ENCODE assay signal across 16 cellular contexts in the genomic region with DNA sequence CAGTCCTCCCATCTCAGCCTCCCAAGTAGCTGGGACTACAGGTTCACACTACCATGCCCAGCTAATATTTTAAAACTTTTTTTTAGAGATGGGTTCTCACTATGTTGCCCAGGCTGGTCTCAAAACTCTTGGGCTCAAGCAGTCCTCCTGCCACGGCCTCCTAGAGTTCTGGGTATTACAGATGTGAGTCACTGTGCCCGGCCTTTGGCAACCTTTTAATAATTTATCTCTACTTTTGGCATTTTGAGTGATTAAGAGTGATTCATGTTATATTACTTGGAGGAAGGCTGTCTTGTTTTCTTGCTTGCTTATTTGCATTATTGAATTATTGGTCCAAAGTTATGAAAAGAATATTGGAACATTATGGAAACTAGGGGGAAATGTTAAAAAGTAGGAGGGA. TPM values are rescaled to one million over a fixed set of nuclear protein-coding genes. Genes with fewer than 3 reads are reported as not detected.
DNase-seq lines count a peak whose midpoint lies in the region; ATAC-seq, FAIRE-seq and TF ChIP-seq lines count a peak whose summit lies in the region.
"Had no signal": no experiment of that assay in that cellular context is flagged by ENCODE, and none has a peak within 500 bp of the region (broad histone marks: within the 10 kb centered on the region; RNA-seq: fewer than 3 reads in every experiment).

No MANE protein-coding gene starts in this region.

- H3K36me3 ChIP-seq in K562 (ENCODE audit: control insufficient read depth, insufficient read depth, low read length) (no peaks in the 10 kb centered on the region), Peyer's patch (no peaks in the 10 kb centered on the region)
- H3K36me3 ChIP-seq: BE2C had no signal

- in situ Hi-C loops in K562 (cut with MboI): no loop called here

- BruUV-seq in Calu3 (replicated peaks; lab: Mats Ljungman, UMichigan) (no TSS peak), K562 (replicated peaks; lab: Mats Ljungman, UMichigan) (no TSS peak)

- TF ChIP-seq CTCF in Calu3 (IDR thresholded peaks at IDR 0.05; ENCODE audit: unreplicated experiment) (no peak), K562 (IDR thresholded peaks at IDR 0.05 in 2 of 3, conservative IDR thresholded peaks at IDR 0.05 in 1 of 3; ENCODE audit: insufficient read depth in 2 of 3, low read depth in 1 of 3, low read length in 3 of 3) (no peak), nephron progenitor cell (IDR thresholded peaks at IDR 0.05) (no peak), Peyer's patch (IDR thresholded peaks at IDR 0.05) (no peak)

- H2AFZ ChIP-seq in K562 (ENCODE audit: low read depth, low read length): no peak overlapping the region

- CTCF ChIA-PET in Calu3 (lab: Charles Lee): no interaction called here
- CTCF ChIA-PET in K562 (lab: Yijun Ruan, JAX; ENCODE audit: low intra/inter-chr PET ratio): no interaction called here

- no peak overlapping the region for H3K27ac Mint-ChIP-seq in Calu3 (ENCODE audit: unreplicated experiment)
- H3K27ac Mint-ChIP-seq in nephron progenitor cell: peak overlapping the region; percentile 7
- H3K27ac Mint-ChIP-seq: activated CD8-positive, alpha-beta memory T cell treated with anti-CD3 and anti-CD28 coated beads, Interleukin-2, amount 10 ng/mL, durations not matched to agents 7 days and 5 days; activated naive CD4-positive, alpha-beta T cell treated with anti-CD3 and anti-CD28 coated beads for 36 hours had no signal

- H3K27ac ChIP-seq in K562 (ENCODE audit: extremely low read depth, low read depth, low read length) (no peak overlapping the region), Peyer's patch (no peak overlapping the region)

- FAIRE-seq in K562 (lab: Jason Lieb, UNC) (no peak), frontal cortex (lab: Jason Lieb, UNC) (no peak)

- H3K9me3 ChIP-seq in K562 (replicated peaks; ENCODE audit: control insufficient read depth, insufficient read depth, low read depth, low read length) (no peaks in the 10 kb centered on the region), Peyer's patch (no peaks in the 10 kb centered on the region)
- H3K9me3 ChIP-seq: BE2C had no signal

- no peak overlapping the region for H3K4me2 ChIP-seq in K562 (ENCODE audit: insufficient read depth, low read length)

- WGBS in K562 (ENCODE audit: insufficient coverage, low coverage, missing lambda C conversion rate): 71% methylated on average over 1 of the region's 2 CpGs

- intact Hi-C loops in Calu3 (cut with micrococcal nuclease; ENCODE audit: unreplicated experiment): no loop called here
- intact Hi-C loops in K562 (cut with micrococcal nuclease): no loop called here

- ATAC-seq in K562 (no peak), GM19328 (IDR thresholded peaks at IDR 0.05; ENCODE audit: unreplicated experiment) (no peak)
- ATAC-seq: activated CD8-positive, alpha-beta memory T cell treated with anti-CD3 and anti-CD28 coated beads, Interleukin-2, amount 10 ng/mL, durations not matched to agents 7 days and 5 days had no signal

- peaks cover 70% of the 10 kb centered on the region for H3K79me2 ChIP-seq in K562 (ENCODE audit: control insufficient read depth, insufficient read depth, low read length)

- H4K20me1 ChIP-seq in K562 (replicated peaks; ENCODE audit: control insufficient read depth, insufficient read depth, low read length): no peaks in the 10 kb centered on the region

- H3K4me3 Mint-ChIP-seq in Calu3 (ENCODE audit: low read depth, unreplicated experiment) (no peak overlapping the region), nephron progenitor cell (no peak overlapping the region)
- H3K4me3 Mint-ChIP-seq: activated CD8-positive, alpha-beta memory T cell treated with anti-CD3 and anti-CD28 coated beads, Interleukin-2, amount 10 ng/mL, durations not matched to agents 7 days and 5 days; activated naive CD4-positive, alpha-beta T cell treated with anti-CD3 and anti-CD28 coated beads for 36 hours; naive B cell had no signal

- no peak overlapping the region for H3K4me3 ChIP-seq in K562
- no peak overlapping the region for H3K4me3 ChIP-seq in Peyer's patch

- H3K9me3 Mint-ChIP-seq in Calu3 (ENCODE audit: low read depth, unreplicated experiment) (no peaks in the 10 kb centered on the region), nephron progenitor cell (peaks cover 9% of the 10 kb centered on the region)
- H3K9me3 Mint-ChIP-seq: activated naive CD4-positive, alpha-beta T cell treated with anti-CD3 and anti-CD28 coated beads for 36 hours had no signal

- no peaks in the 10 kb centered on the region for H3K9me1 ChIP-seq in K562 (ENCODE audit: control insufficient read depth, insufficient read depth, low read length)

- no peaks in the 10 kb centered on the region for H3K36me3 Mint-ChIP-seq in Calu3 (ENCODE audit: insufficient read depth, unreplicated experiment)
- H3K36me3 Mint-ChIP-seq in nephron progenitor cell (ENCODE audit: low read depth): peaks cover 5% of the 10 kb centered on the region
- H3K36me3 Mint-ChIP-seq: naive B cell had no signal

- no peak overlapping the region for H3K9ac ChIP-seq in K562 (ENCODE audit: insufficient read depth in 1 of 2, low read depth in 2 of 2, low read length in 2 of 2)

- no peak for TF ChIP-seq EP300 in K562 (IDR thresholded peaks at IDR 0.05; ENCODE audit: low read length)

- DNase-seq in Calu3 (peak; percentile 10), M059J (ENCODE audit: low read depth) (peak; percentile 64), K562 (ENCODE audit: extremely low read depth in 1 of 4, low spot score in 3 of 4) (no peak), nephron progenitor cell (no peak), frontal cortex (ENCODE audit: low spot score in 2 of 2) (no peak), Peyer's patch (no peak)
- DNase-seq: activated CD8-positive, alpha-beta memory T cell treated with anti-CD3 and anti-CD28 coated beads, Interleukin-2, amount 10 ng/mL, durations not matched to agents 7 days and 5 days; activated naive CD4-positive, alpha-beta T cell treated with anti-CD3 and anti-CD28 coated beads for 36 hours; BE2C; DMS53; effector CD8-positive, alpha-beta T cell; naive B cell; NCI-H1694; NCI-H510A treated with DMSO at 0.1 percent for 48 hours; SW 1271 had no signal

- TF ChIP-seq POLR2A in K562 (conservative IDR thresholded peaks at IDR 0.05) (no peak), Peyer's patch (IDR thresholded peaks at IDR 0.05) (no peak)

- POLR2A ChIA-PET in K562 (lab: Yijun Ruan, JAX): interaction anchor here (0.9 to 2.4 kb wide), 2 partner anchors 9 to 20 kb away, joined by 3 to 13 read pairs; no protein-coding TSS in a partner anchor

- H3K4me1 Mint-ChIP-seq in Calu3 (ENCODE audit: low read depth, unreplicated experiment) (peaks cover 8% of the 10 kb centered on the region), nephron progenitor cell (peaks cover 19% of the 10 kb centered on the region)

- H3K27me3 Mint-ChIP-seq in Calu3 (ENCODE audit: unreplicated experiment) (no peaks in the 10 kb centered on the region), nephron progenitor cell (ENCODE audit: low read depth, poor library complexity) (no peaks in the 10 kb centered on the region)
- H3K27me3 Mint-ChIP-seq: activated CD8-positive, alpha-beta memory T cell treated with anti-CD3 and anti-CD28 coated beads, Interleukin-2, amount 10 ng/mL, durations not matched to agents 7 days and 5 days; naive B cell had no signal

- TF ChIP-seq RAD21 in K562 (CRISPR knock-in tag; conservative IDR thresholded peaks at IDR 0.05 in 1 of 2, IDR thresholded peaks at IDR 0.05 in 1 of 2): no peak

- no peaks in the 10 kb centered on the region for H3K27me3 ChIP-seq in K562 (ENCODE audit: control insufficient read depth in 2 of 2, insufficient read depth in 2 of 2, low read length in 2 of 2)
- H3K27me3 ChIP-seq in Peyer's patch: no peaks in the 10 kb centered on the region
- H3K27me3 ChIP-seq: BE2C had no signal

- H3K4me1 ChIP-seq in K562 (replicated peaks in 1 of 2; ENCODE audit: control insufficient read depth in 2 of 2, insufficient read depth in 2 of 2, low read length in 2 of 2) (peaks cover 10 to 14% of the 10 kb centered on the region in 2 experiments; a peak in 3 of 5 replicates), Peyer's patch (peaks cover 0 to 33% (median 0%) of the 10 kb centered on the region in 4 donors)

TF ChIP-seq in K562, 482 proteins besides CTCF, POLR2A, EP300 and RAD21 (continues in another document):
- 0 out of 2 replicates have a peak, but pooled peaks have one; percentile 20 for TF ChIP-seq ZBTB33 (CRISPR knock-in tag; IDR thresholded peaks at IDR 0.05)

RNA-seq across cellular contexts. Expression of gene NCOA1, which starts 24.3 kb away (rescaled TPM):
- total RNA-seq in Calu3 (2022) (13.2 and 14.8 TPM in 2 replicates), K562 (2014; rRNA removed) (8.3 and 12.2 TPM in 2 replicates), K562 (2014; rRNA removed; fragmentation: Illumina TruSeq; extraction: Trizol) (19.4 and 20.3 TPM in 2 replicates), K562 (2015; rRNA removed; fragmentation: Illumina TruSeq; extraction: Trizol) (19.9 TPM in 2 replicates), K562 (2021) (16.2 and 17.0 TPM in 2 replicates), frontal cortex (150 TPM), Peyer's patch (10 to 100 TPM; 41.3 to 69.6 (median 54.8) TPM)
- total RNA-seq in M059J (2014; rRNA removed; shearing (Covaris generic)): 12.3 and 13.7 TPM in 2 replicates
- total RNA-seq in K562 (2011; cell fraction: chromatin; rRNA removed; ENCODE audit: low replicate concordance): 51.3 and 140 TPM in 2 replicates
- total RNA-seq in K562 (2011; cell fraction: nucleolus; rRNA removed): 21.5 and 31.2 TPM in 2 replicates
- 55.1 and 80.0 TPM in 2 replicates for total RNA-seq in K562 (2011; cell fraction: nucleoplasm; rRNA removed)
- polyA plus RNA-seq in K562 (2011; rRNA removed) (22.2 and 25.7 TPM in 2 replicates), K562 (2014; fragmentation: Illumina TruSeq; extraction: Trizol) (17.4 and 19.7 TPM in 2 replicates), K562 (2014; fragmentation: Nextera tagmentation; extraction: Ambion mirVana) (1 to 10 TPM; 4.9 to 6.2 TPM), K562 (2014; rRNA removed) (9.4 and 10.8 TPM in 2 replicates)
- polyA plus RNA-seq in K562 (2011; cell fraction: cytosol; rRNA removed): 12.8 and 15.5 TPM in 2 replicates
- polyA plus RNA-seq in K562 (2011; cell fraction: nucleus; rRNA removed): 23.6 and 27.1 TPM in 2 replicates
- 12.6 and 12.9 TPM in 2 replicates for polyA plus RNA-seq in K562 (2012)
- polyA minus RNA-seq in K562 (2011; rRNA and poly(A)+ RNA removed): 67.5 and 67.7 TPM in 2 replicates
- 14.5 and 23.9 TPM in 2 replicates for polyA minus RNA-seq in K562 (2011; cell fraction: cytosol; rRNA and poly(A)+ RNA removed)
- 40.3 and 55.5 TPM in 2 replicates for polyA minus RNA-seq in K562 (2011; cell fraction: nucleus; rRNA and poly(A)+ RNA removed)

Comparison
In these comparisons a context has a peak if more than half of its experiments do, and no peak if none do; other contexts are left out.
1. DNase-seq: peak in Calu3 (single experiment) and M059J (single experiment); none in K562 (0 of 4), nephron progenitor cell (single experiment), frontal cortex (0 of 2) and Peyer's patch (0 of 3).